14 cellular contexts compared by ENCODE assay signal in genomic region chr2:207778298-207778882, GRCh38. TPM values are rescaled to one million over a fixed set of nuclear protein-coding genes. Genes with fewer than 3 reads are reported as not detected.
DNase-seq lines count a peak whose midpoint lies in the region; ATAC-seq, FAIRE-seq and TF ChIP-seq lines count a peak whose summit lies in the region.
"Had no signal": no experiment of that assay in that cellular context is flagged by ENCODE, and none has a peak within 500 bp of the region (broad histone marks: within the 10 kb centered on the region; RNA-seq: fewer than 3 reads in every experiment).

No MANE protein-coding gene starts in this region.

- no peak for FAIRE-seq in small intestine (lab: Jason Lieb, UNC)
- FAIRE-seq: GM19239 had no signal

- BruUV-seq in mammary epithelial cell (replicated peaks; lab: Mats Ljungman, UMichigan) = no TSS peak

- in situ Hi-C loops in mammary epithelial cell (cut with MboI; ENCODE audit: low sequenced_read_pairs in 2 of 2) = no loop called here

- no peak for TF ChIP-seq POLR2A in breast epithelium (IDR thresholded peaks at IDR 0.05)

- H3K27ac ChIP-seq in mammary epithelial cell (ENCODE audit: insufficient read depth, low read depth, low read length) (no peak overlapping the region), breast epithelium (no peak overlapping the region), small intestine (ENCODE audit: low read depth in 1 of 2, low read length in 1 of 2) (peak overlapping the region in 1 of 2 donors; percentile 1), aorta (ENCODE audit: low read depth in 1 of 2, low read length in 2 of 2) (no peak overlapping the region)
- H3K27ac ChIP-seq: BLaER1 treated with 17β-estradiol and CSF1 and Interleukin-3, amounts not matched to agents 10 nM and 100 nM had no signal

- dilution Hi-C loops in mammary epithelial cell (cut with HindIII; ENCODE audit: low sequenced_read_pairs) = no loop called here

- WGBS in mammary epithelial cell (ENCODE audit: low coverage, missing lambda C conversion rate) = 88% methylated on average over 4 of the region's 4 CpGs
- 50 to 71% (median 66%) methylated on average over 4 of the region's 4 CpGs for WGBS in small intestine, 3 donors
- WGBS in aorta, 2 donors = 84 to 96% methylated on average over 4 of the region's 4 CpGs

- H3K36me3 ChIP-seq in mammary epithelial cell (ENCODE audit: insufficient read depth, low read length) = no peaks in the 10 kb centered on the region
- no peaks in the 10 kb centered on the region for H3K36me3 ChIP-seq in breast epithelium
- no peaks in the 10 kb centered on the region for H3K36me3 ChIP-seq in small intestine (ENCODE audit: control insufficient read depth in 2 of 2, insufficient read depth in 2 of 2, low read length in 2 of 2)
- H3K36me3 ChIP-seq in aorta (ENCODE audit: control insufficient read depth in 1 of 2, insufficient read depth in 2 of 2, low read length in 1 of 2) = no peaks in the 10 kb centered on the region
- H3K36me3 ChIP-seq: BLaER1 treated with 17β-estradiol and CSF1 and Interleukin-3, amounts not matched to agents 10 nM and 100 nM had no signal

- peak; percentile 56 for ATAC-seq in left colon
- ATAC-seq in aorta (ENCODE audit: low FRiP score) = no peak

- TF ChIP-seq CTCF in mammary epithelial cell (conservative IDR thresholded peaks at IDR 0.05 in 1 of 2, IDR thresholded peaks at IDR 0.05 in 1 of 2; ENCODE audit: extremely low read depth in 1 of 2, insufficient read depth in 1 of 2, low read depth in 1 of 2, low read length in 2 of 2) = no peak
- no peak for TF ChIP-seq CTCF in breast epithelium (IDR thresholded peaks at IDR 0.05)

- H3K4me1 ChIP-seq in mammary epithelial cell (ENCODE audit: insufficient read depth, low read length) (peaks cover 4% of the 10 kb centered on the region), breast epithelium (no peaks in the 10 kb centered on the region), small intestine (ENCODE audit: control insufficient read depth in 2 of 2, insufficient read depth in 1 of 2, low read depth in 1 of 2, low read length in 1 of 2) (peaks cover 2 to 19% of the 10 kb centered on the region in 2 donors), aorta (ENCODE audit: control insufficient read depth in 1 of 2, insufficient read depth in 2 of 2, low read length in 2 of 2) (no peaks in the 10 kb centered on the region)

- H3K4me2 ChIP-seq in mammary epithelial cell (ENCODE audit: insufficient read depth, low read depth, low read length) = no peak overlapping the region
- H3K4me2 ChIP-seq: BLaER1 treated with 17β-estradiol and CSF1 and Interleukin-3, amounts not matched to agents 10 nM and 100 nM had no signal

- H3K4me3 ChIP-seq in mammary epithelial cell (replicated peaks in 1 of 3; ENCODE audit: insufficient read depth in 1 of 3, low read depth in 2 of 3, low read length in 3 of 3) (no peak overlapping the region), breast epithelium (no peak overlapping the region), small intestine (ENCODE audit: low read depth in 1 of 2, low read length in 2 of 2) (no peak overlapping the region), aorta (ENCODE audit: low read length in 2 of 2) (no peak overlapping the region)
- H3K4me3 ChIP-seq: BLaER1 treated with 17β-estradiol and CSF1 and Interleukin-3, amounts not matched to agents 10 nM and 100 nM had no signal

- H3K79me2 ChIP-seq in mammary epithelial cell (ENCODE audit: insufficient read depth, low read length) = no peaks in the 10 kb centered on the region

- peak overlapping the region; percentile 26 for H2AFZ ChIP-seq in mammary epithelial cell (ENCODE audit: low read depth, low read length)

- CTCF ChIA-PET in mammary epithelial cell (lab: Charles Lee; ENCODE audit: low non-redundant PET) = no interaction called here

- no peak for DNase-seq in mammary epithelial cell
- DNase-seq in breast epithelium (ENCODE audit: low spot score in 2 of 2) = no peak
- no peak for DNase-seq in left colon
- DNase-seq in small intestine = peak; percentile 77
- no peak for DNase-seq in aorta
- no peak for DNase-seq in NOMO-1 (lab: John Stamatoyannopoulos, UW; ENCODE audit: unreplicated experiment in 2 of 2)
- no peak for DNase-seq in AG08396 (ENCODE audit: low spot score)
- DNase-seq: 8988T; CD4-positive, CD25-positive, alpha-beta regulatory T cell; DMS53; GF-D8; HCEC 1CT had no signal

- H3K27me3 ChIP-seq in mammary epithelial cell (ENCODE audit: insufficient read depth, low read length) = no peaks in the 10 kb centered on the region
- no peaks in the 10 kb centered on the region for H3K27me3 ChIP-seq in breast epithelium
- no peaks in the 10 kb centered on the region for H3K27me3 ChIP-seq in small intestine (ENCODE audit: control insufficient read depth in 2 of 2, insufficient read depth in 2 of 2, low read length in 2 of 2)
- no peaks in the 10 kb centered on the region for H3K27me3 ChIP-seq in aorta (ENCODE audit: control insufficient read depth in 1 of 2, insufficient read depth in 2 of 2, low read length in 1 of 2)
- H3K27me3 ChIP-seq: BLaER1 treated with 17β-estradiol and CSF1 and Interleukin-3, amounts not matched to agents 10 nM and 100 nM had no signal

- H3K9me3 ChIP-seq in mammary epithelial cell (replicated peaks; ENCODE audit: insufficient read depth, low read length) (no peaks in the 10 kb centered on the region), breast epithelium (no peaks in the 10 kb centered on the region), small intestine (ENCODE audit: control insufficient read depth, low read depth) (no peaks in the 10 kb centered on the region), aorta (ENCODE audit: control insufficient read depth, low read length) (no peaks in the 10 kb centered on the region)
- H3K9me3 ChIP-seq: BLaER1 treated with 17β-estradiol and CSF1 and Interleukin-3, amounts not matched to agents 10 nM and 100 nM had no signal

- intact Hi-C loops in mammary epithelial cell (cut with micrococcal nuclease) (no loop called here), breast epithelium (cut with DNase I; ENCODE audit: low total_unique reads) (no loop called here), left colon (cut with DNase I, micrococcal nuclease) (no loop called here), aorta (cut with DNase I) (loop anchor here (5.0 to 10.0 kb wide), 2 partner anchors 39 to 196 kb away; no protein-coding TSS in a partner anchor)

- H3K9ac ChIP-seq in mammary epithelial cell (ENCODE audit: insufficient read depth, low read length) = no peak overlapping the region
- H3K9ac ChIP-seq: BLaER1 treated with 17β-estradiol and CSF1 and Interleukin-3, amounts not matched to agents 10 nM and 100 nM had no signal

- H4K20me1 ChIP-seq in mammary epithelial cell (ENCODE audit: insufficient read depth, low read length) = no peaks in the 10 kb centered on the region
- H4K20me1 ChIP-seq: BLaER1 treated with 17β-estradiol and CSF1 and Interleukin-3, amounts not matched to agents 10 nM and 100 nM had no signal

RNA-seq across cellular contexts. Expression of gene FZD5, which starts 8.7 kb away (rescaled TPM):
- total RNA-seq in mammary epithelial cell = 1 to 10 TPM; 4.4 to 8.7 TPM
- 1.9 TPM for polyA plus RNA-seq in mammary epithelial cell
- polyA minus RNA-seq in mammary epithelial cell = 4.5 TPM
- total RNA-seq in breast epithelium = 10 to 100 TPM in 2 of 3 donors, 1 to 10 TPM in 1; 5.2 to 17.0 (median 12.1) TPM
- total RNA-seq in left colon = 100 to 1,000 TPM; 109 to 147 TPM
- polyA plus RNA-seq in small intestine = 10 to 100 TPM in 2 of 3 donors, 1 to 10 TPM in 1; 8.7 to 18.5 (median 10.3) TPM
- 1 to 10 TPM; 3.6 to 4.6 TPM for total RNA-seq in aorta
- polyA plus RNA-seq in aorta = under 1 TPM; 0.77 to 0.88 TPM

Comparison
In these comparisons a context has a peak if more than half of its experiments do, and no peak if none do; other contexts are left out.
1. RNA of gene FZD5, which starts 8.7 kb away (total RNA-seq): 109 to 147 TPM in left colon; 5.2 to 17.0 TPM in breast epithelium, 4.4 to 8.7 TPM in mammary epithelial cell and 3.6 to 4.6 TPM in aorta; every median in the first group is over 4 times any median in the second.
2. intact Hi-C loops: an anchor here in aorta (5.0 to 10.0 kb wide); none called in mammary epithelial cell, breast epithelium and left colon.